In the genomic region with DNA sequence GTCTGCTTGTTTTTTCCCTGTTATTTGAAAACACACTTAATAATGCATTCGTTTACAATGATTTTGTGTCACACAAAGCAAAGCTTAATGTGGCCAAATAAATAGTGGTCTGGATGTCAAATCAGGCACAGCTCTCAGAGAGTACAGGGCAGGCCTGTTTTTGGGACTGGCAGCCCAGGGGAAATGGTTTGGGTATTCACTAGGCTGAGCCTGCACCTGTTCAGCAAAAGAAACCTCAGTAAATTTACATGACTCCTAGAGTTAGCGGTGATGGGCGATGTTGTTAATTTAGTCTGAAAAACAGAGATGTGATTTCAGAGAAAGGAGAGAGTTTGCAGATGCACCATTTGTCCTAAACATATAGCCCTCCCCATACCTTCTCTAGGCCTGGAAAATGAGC, we compare ENCODE assay signal across 19 cellular contexts.
DNase-seq lines count a peak whose midpoint lies in the region; ATAC-seq, FAIRE-seq and TF ChIP-seq lines count a peak whose summit lies in the region.
"Had no signal": no experiment of that assay in that cellular context is flagged by ENCODE, and none has a peak within 500 bp of the region (broad histone marks: within the 10 kb centered on the region; RNA-seq: fewer than 3 reads in every experiment).

No MANE protein-coding gene starts in this region.

- no peak overlapping the region for H3K9ac ChIP-seq in OCI-LY3 (ENCODE audit: low read length)

- no peaks in the 10 kb centered on the region for H4K20me1 ChIP-seq in OCI-LY3 (ENCODE audit: insufficient read depth, low read length)

- no peaks in the 10 kb centered on the region for H3K79me2 ChIP-seq in OCI-LY3 (ENCODE audit: low read length)

- H2AFZ ChIP-seq in OCI-LY3 (ENCODE audit: low read depth, low read length), result no peak overlapping the region

- peak overlapping the region; percentile 63 for H3K4me2 ChIP-seq in OCI-LY3 (ENCODE audit: low read length)

- H3K27me3 ChIP-seq in OCI-LY3 (ENCODE audit: low read depth, low read length), result peaks cover 6% of the 10 kb centered on the region; the same call in 1 of the 2 replicates

- TF ChIP-seq CTCF in OCI-LY3 (IDR thresholded peaks at IDR 0.05; ENCODE audit: low read depth, low read length), result no peak

- peak overlapping the region; percentile 18 for H3K4me3 ChIP-seq in OCI-LY3 (ENCODE audit: low read length)
- H3K4me3 ChIP-seq: HAP-1 had no signal

- peak; percentile 48 for FAIRE-seq in urothelium cell line (lab: Jason Lieb, UNC)
- FAIRE-seq: GM12891, HepG2 had no signal

- no peaks in the 10 kb centered on the region for H3K9me3 ChIP-seq in OCI-LY3 (ENCODE audit: insufficient read depth, low read length)
- H3K9me3 ChIP-seq: HAP-1 had no signal

- no peaks in the 10 kb centered on the region for H3K36me3 ChIP-seq in OCI-LY3 (replicated peaks; ENCODE audit: low read depth, low read length)
- H3K36me3 ChIP-seq: HAP-1 had no signal

- peaks cover 37% of the 10 kb centered on the region for H3K4me1 ChIP-seq in OCI-LY3 (ENCODE audit: low read length)
- H3K4me1 ChIP-seq: HAP-1 had no signal

- DNase-seq in DMS53 (lab: John Stamatoyannopoulos, UW), result peak; percentile 19
- DNase-seq in DMS53 treated with DMSO at 0.1 percent for 48 hours (lab: John Stamatoyannopoulos, UW; ENCODE audit: unreplicated experiment), result no peak
- no peak for DNase-seq in urothelium cell line (ENCODE audit: low spot score)
- no peak for DNase-seq in SW 1271 (lab: John Stamatoyannopoulos, UW)
- no peak for DNase-seq in NCI-H446 (lab: John Stamatoyannopoulos, UW)
- no peak for DNase-seq in activated naive CD4-positive, alpha-beta T cell treated with anti-CD3 and anti-CD28 coated beads, Interleukin-2, amount 50 U/mL, for 16 hours
- DNase-seq: COR-L47, DMS153, EL, KBM-7, MV-4-11, NCI-H1694 treated with DMSO at 0.1 percent for 48 hours, NCI-H2107, NCI-H510A treated with DMSO at 0.1 percent for 48 hours had no signal

- peak; percentile 39 for ATAC-seq in GM19467 (IDR thresholded peaks at IDR 0.05; ENCODE audit: unreplicated experiment)
- ATAC-seq: HepG2 had no signal

- H3K27ac ChIP-seq in OCI-LY3 (ENCODE audit: low read length), result peak overlapping the region; percentile 33
